In the genomic region with DNA sequence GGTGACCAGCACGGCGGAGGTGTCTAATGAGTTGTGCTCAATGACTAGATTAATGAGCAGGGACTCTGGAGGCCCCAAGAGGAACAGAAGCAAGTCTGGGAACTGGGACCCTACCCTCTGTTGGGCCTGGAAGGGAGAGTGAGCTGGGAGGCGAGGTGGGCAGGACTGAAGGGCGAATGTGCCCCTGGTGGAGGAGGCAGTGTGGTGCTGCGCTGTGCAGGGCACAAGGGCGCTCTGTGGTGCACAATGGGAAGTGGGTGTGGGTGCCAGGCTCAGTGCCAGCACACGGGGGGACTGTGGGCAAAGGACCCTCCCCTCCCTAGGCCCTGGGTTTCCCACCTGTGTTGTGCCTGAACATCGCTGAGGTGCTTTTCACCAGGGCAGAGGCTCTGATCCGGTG, we compare ENCODE assay signal across 1 cellular context.
TF ChIP-seq lines count a peak whose summit lies in the region.

No MANE protein-coding gene starts in this region.

TF ChIP-seq in GM23338, 12 proteins besides CTCF, POLR2A, EP300 and RAD21 (continued from another document):
- TF ChIP-seq, protein P1, sequence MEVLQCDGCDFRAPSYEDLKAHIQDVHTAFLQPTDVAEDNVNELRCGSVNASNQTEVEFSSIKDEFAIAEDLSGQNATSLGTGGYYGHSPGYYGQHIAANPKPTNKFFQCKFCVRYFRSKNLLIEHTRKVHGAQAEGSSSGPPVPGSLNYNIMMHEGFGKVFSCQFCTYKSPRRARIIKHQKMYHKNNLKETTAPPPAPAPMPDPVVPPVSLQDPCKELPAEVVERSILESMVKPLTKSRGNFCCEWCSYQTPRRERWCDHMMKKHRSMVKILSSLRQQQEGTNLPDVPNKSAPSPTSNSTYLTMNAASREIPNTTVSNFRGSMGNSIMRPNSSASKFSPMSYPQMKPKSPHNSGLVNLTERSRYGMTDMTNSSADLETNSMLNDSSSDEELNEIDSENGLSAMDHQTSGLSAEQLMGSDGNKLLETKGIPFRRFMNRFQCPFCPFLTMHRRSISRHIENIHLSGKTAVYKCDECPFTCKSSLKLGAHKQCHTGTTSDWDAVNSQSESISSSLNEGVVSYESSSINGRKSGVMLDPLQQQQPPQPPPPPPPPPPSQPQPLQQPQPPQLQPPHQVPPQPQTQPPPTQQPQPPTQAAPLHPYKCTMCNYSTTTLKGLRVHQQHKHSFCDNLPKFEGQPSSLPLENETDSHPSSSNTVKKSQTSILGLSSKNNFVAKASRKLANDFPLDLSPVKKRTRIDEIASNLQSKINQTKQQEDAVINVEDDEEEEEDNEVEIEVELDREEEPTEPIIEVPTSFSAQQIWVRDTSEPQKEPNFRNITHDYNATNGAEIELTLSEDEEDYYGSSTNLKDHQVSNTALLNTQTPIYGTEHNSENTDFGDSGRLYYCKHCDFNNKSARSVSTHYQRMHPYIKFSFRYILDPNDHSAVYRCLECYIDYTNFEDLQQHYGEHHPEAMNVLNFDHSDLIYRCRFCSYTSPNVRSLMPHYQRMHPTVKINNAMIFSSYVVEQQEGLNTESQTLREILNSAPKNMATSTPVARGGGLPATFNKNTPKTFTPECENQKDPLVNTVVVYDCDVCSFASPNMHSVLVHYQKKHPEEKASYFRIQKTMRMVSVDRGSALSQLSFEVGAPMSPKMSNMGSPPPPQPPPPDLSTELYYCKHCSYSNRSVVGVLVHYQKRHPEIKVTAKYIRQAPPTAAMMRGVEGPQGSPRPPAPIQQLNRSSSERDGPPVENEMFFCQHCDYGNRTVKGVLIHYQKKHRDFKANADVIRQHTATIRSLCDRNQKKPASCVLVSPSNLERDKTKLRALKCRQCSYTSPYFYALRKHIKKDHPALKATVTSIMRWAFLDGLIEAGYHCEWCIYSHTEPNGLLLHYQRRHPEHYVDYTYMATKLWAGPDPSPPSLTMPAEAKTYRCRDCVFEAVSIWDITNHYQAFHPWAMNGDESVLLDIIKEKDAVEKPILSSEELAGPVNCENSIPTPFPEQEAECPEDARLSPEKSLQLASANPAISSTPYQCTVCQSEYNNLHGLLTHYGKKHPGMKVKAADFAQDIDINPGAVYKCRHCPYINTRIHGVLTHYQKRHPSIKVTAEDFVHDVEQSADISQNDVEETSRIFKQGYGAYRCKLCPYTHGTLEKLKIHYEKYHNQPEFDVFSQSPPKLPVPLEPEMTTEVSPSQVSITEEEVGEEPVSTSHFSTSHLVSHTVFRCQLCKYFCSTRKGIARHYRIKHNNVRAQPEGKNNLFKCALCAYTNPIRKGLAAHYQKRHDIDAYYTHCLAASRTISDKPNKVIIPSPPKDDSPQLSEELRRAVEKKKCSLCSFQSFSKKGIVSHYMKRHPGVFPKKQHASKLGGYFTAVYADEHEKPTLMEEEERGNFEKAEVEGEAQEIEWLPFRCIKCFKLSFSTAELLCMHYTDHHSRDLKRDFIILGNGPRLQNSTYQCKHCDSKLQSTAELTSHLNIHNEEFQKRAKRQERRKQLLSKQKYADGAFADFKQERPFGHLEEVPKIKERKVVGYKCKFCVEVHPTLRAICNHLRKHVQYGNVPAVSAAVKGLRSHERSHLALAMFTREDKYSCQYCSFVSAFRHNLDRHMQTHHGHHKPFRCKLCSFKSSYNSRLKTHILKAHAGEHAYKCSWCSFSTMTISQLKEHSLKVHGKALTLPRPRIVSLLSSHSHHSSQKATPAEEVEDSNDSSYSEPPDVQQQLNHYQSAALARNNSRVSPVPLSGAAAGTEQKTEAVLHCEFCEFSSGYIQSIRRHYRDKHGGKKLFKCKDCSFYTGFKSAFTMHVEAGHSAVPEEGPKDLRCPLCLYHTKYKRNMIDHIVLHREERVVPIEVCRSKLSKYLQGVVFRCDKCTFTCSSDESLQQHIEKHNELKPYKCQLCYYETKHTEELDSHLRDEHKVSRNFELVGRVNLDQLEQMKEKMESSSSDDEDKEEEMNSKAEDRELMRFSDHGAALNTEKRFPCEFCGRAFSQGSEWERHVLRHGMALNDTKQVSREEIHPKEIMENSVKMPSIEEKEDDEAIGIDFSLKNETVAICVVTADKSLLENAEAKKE (CRISPR knock-in tag; IDR thresholded peaks at IDR 0.05), result no peak
- TF ChIP-seq CREB1 (CRISPR knock-in tag; IDR thresholded peaks at IDR 0.05; ENCODE audit: low read depth), result no peak
- TF ChIP-seq, protein P2, sequence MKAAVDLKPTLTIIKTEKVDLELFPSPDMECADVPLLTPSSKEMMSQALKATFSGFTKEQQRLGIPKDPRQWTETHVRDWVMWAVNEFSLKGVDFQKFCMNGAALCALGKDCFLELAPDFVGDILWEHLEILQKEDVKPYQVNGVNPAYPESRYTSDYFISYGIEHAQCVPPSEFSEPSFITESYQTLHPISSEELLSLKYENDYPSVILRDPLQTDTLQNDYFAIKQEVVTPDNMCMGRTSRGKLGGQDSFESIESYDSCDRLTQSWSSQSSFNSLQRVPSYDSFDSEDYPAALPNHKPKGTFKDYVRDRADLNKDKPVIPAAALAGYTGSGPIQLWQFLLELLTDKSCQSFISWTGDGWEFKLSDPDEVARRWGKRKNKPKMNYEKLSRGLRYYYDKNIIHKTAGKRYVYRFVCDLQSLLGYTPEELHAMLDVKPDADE (IDR thresholded peaks at IDR 0.05), result no peak
- no peak for TF ChIP-seq EZH2phosphoT487 (IDR thresholded peaks at IDR 0.05; ENCODE audit: unreplicated experiment)
- no peak for TF ChIP-seq POLR2AphosphoS5 (IDR thresholded peaks at IDR 0.05; ENCODE audit: low read depth)
- no peak for TF ChIP-seq NANOG (IDR thresholded peaks at IDR 0.05; ENCODE audit: borderline replicate concordance)
- no peak for TF ChIP-seq EZH2 (IDR thresholded peaks at IDR 0.05; ENCODE audit: low read depth, unreplicated experiment)
- TF ChIP-seq ZNF114 (CRISPR knock-in tag; IDR thresholded peaks at IDR 0.05), result no peak
- TF ChIP-seq STAT1 (IDR thresholded peaks at IDR 0.05; ENCODE audit: unreplicated experiment), result no peak
